ENCODE assay signal across 14 cellular contexts in genomic region chr3:66763294-66763693, GRCh38.
DNase-seq lines count a peak whose midpoint lies in the region; ATAC-seq, FAIRE-seq and TF ChIP-seq lines count a peak whose summit lies in the region.
"Had no signal": no experiment of that assay in that cellular context is flagged by ENCODE, and none has a peak within 500 bp of the region (broad histone marks: within the 10 kb centered on the region; RNA-seq: fewer than 3 reads in every experiment).

No MANE protein-coding gene starts in this region.

- ATAC-seq in lung (ENCODE audit: insufficient read depth, low FRiP score) (peak; percentile 53), GM18502 (IDR thresholded peaks at IDR 0.05; ENCODE audit: poor library complexity, unreplicated experiment) (no peak)
- no peak for ATAC-seq in activated naive CD8-positive, alpha-beta T cell treated with anti-CD3 and anti-CD28 coated beads, Interleukin-2, amount 50 U/mL, for 24 hours
- ATAC-seq: Panc1 had no signal

- no peaks in the 10 kb centered on the region for H3K4me1 ChIP-seq in lung (ENCODE audit: control insufficient read depth in 2 of 2, insufficient read depth in 2 of 2, low read length in 2 of 2)
- no peaks in the 10 kb centered on the region for H3K4me1 ChIP-seq in transverse colon
- H3K4me1 ChIP-seq: BLaER1, HAP-1 had no signal

- H3K27ac ChIP-seq in lung (ENCODE audit: low read depth in 1 of 2, low read length in 1 of 2): no peak overlapping the region
- H3K27ac ChIP-seq in transverse colon: peak overlapping the region in 1 of 4 donors; percentile 42
- H3K27ac ChIP-seq: BLaER1 had no signal

- intact Hi-C loops in transverse colon (cut with DNase I; ENCODE audit: low total_unique reads): no loop called here

- 61 to 81% methylated on average over 4 of the region's 4 CpGs for WGBS in lung, 2 donors
- 75 to 79% methylated on average over 4 of the region's 4 CpGs for WGBS in transverse colon (ENCODE audit: low coverage in 1 of 2), 2 donors

- H3K36me3 Mint-ChIP-seq in activated naive CD8-positive, alpha-beta T cell treated with anti-CD3 and anti-CD28 coated beads, Interleukin-2, amount 50 U/mL, for 24 hours (ENCODE audit: low read depth): no peaks in the 10 kb centered on the region
- H3K36me3 Mint-ChIP-seq: IgD-negative memory B cell had no signal

- no peak for TF ChIP-seq EP300 in transverse colon (IDR thresholded peaks at IDR 0.05; ENCODE audit: low read depth)

- no peaks in the 10 kb centered on the region for H3K4me1 Mint-ChIP-seq in activated naive CD8-positive, alpha-beta T cell treated with anti-CD3 and anti-CD28 coated beads, Interleukin-2, amount 50 U/mL, for 24 hours
- H3K4me1 Mint-ChIP-seq: IgD-negative memory B cell had no signal

- H3K36me3 ChIP-seq in lung (ENCODE audit: control insufficient read depth in 2 of 2, insufficient read depth in 2 of 2, low read length in 2 of 2) (no peaks in the 10 kb centered on the region), transverse colon (no peaks in the 10 kb centered on the region)
- H3K36me3 ChIP-seq: BLaER1, HAP-1 had no signal

- no peaks in the 10 kb centered on the region for H3K9me3 Mint-ChIP-seq in activated naive CD8-positive, alpha-beta T cell treated with anti-CD3 and anti-CD28 coated beads, Interleukin-2, amount 50 U/mL, for 24 hours

- no peak for TF ChIP-seq POLR2A in GM12892 (IDR thresholded peaks at IDR 0.05; ENCODE audit: low read depth, low read length)
- TF ChIP-seq POLR2A in transverse colon (IDR thresholded peaks at IDR 0.05): no peak

- TF ChIP-seq CTCF in LNCaP clone FGC (IDR thresholded peaks at IDR 0.05; ENCODE audit: control insufficient read depth, extremely low read depth, insufficient read depth): no peak
- no peak for TF ChIP-seq CTCF in choroid plexus epithelial cell (conservative IDR thresholded peaks at IDR 0.05; ENCODE audit: low read depth, low read length)
- TF ChIP-seq CTCF in lung (IDR thresholded peaks at IDR 0.05; ENCODE audit: control extremely low read depth, extremely low read depth): no peak
- TF ChIP-seq CTCF in transverse colon (IDR thresholded peaks at IDR 0.05): no peak

- no peak overlapping the region for H3K27ac Mint-ChIP-seq in activated naive CD8-positive, alpha-beta T cell treated with anti-CD3 and anti-CD28 coated beads, Interleukin-2, amount 50 U/mL, for 24 hours
- H3K27ac Mint-ChIP-seq: IgD-negative memory B cell had no signal

- DNase-seq in AG08396 (ENCODE audit: low spot score) (peak; percentile 54), LNCaP clone FGC (ENCODE audit: low read depth) (peak; percentile 93), choroid plexus epithelial cell (ENCODE audit: low read depth) (peak; percentile 39), lung (ENCODE audit: low spot score) (peak; percentile 49), GM12892 (ENCODE audit: insufficient read length) (no peak), transverse colon (no peak)
- no peak for DNase-seq in activated naive CD8-positive, alpha-beta T cell treated with anti-CD3 and anti-CD28 coated beads, Interleukin-2, amount 50 U/mL, for 24 hours
- DNase-seq: NCI-H2029 treated with DMSO at 0.1 percent for 48 hours; stimulated activated CD4-positive, alpha-beta T cell treated with anti-CD3 and anti-CD28 coated beads, Interleukin-4, amount 100 ng/mL, for 24 hours had no signal

- no peak overlapping the region for H3K4me3 Mint-ChIP-seq in activated naive CD8-positive, alpha-beta T cell treated with anti-CD3 and anti-CD28 coated beads, Interleukin-2, amount 50 U/mL, for 24 hours
- H3K4me3 Mint-ChIP-seq: IgD-negative memory B cell had no signal

- H3K27me3 ChIP-seq in lung (ENCODE audit: control insufficient read depth, insufficient read depth) (no peaks in the 10 kb centered on the region), transverse colon (no peaks in the 10 kb centered on the region)
- H3K27me3 ChIP-seq: BLaER1 had no signal

- no peak for FAIRE-seq in GM12892 (lab: Jason Lieb, UNC)

- H3K4me3 ChIP-seq in LNCaP clone FGC (ENCODE audit: low read depth, low read length): no peak overlapping the region
- no peak overlapping the region for H3K4me3 ChIP-seq in choroid plexus epithelial cell (ENCODE audit: low read depth, low read length)
- no peak overlapping the region for H3K4me3 ChIP-seq in lung
- H3K4me3 ChIP-seq in transverse colon: no peak overlapping the region
- H3K4me3 ChIP-seq: BLaER1, HAP-1 had no signal

- H3K27me3 Mint-ChIP-seq in activated naive CD8-positive, alpha-beta T cell treated with anti-CD3 and anti-CD28 coated beads, Interleukin-2, amount 50 U/mL, for 24 hours: no peaks in the 10 kb centered on the region
- H3K27me3 Mint-ChIP-seq: IgD-negative memory B cell had no signal

- peaks cover 0 to 3% of the 10 kb centered on the region in 2 donors for H3K9me3 ChIP-seq in lung (ENCODE audit: control insufficient read depth in 2 of 2, insufficient read depth in 1 of 2, low read length in 1 of 2)
- no peaks in the 10 kb centered on the region for H3K9me3 ChIP-seq in transverse colon
- H3K9me3 ChIP-seq: HAP-1 had no signal

- in situ Hi-C loops in transverse colon (cut with MboI; ENCODE audit: low pct_ligation_motif_present in 1 of 4, low pct_unique_long_range_greater_than_20kb in 1 of 4, low sequenced_read_pairs in 3 of 4): no loop called here

Comparison
In these comparisons a context has a peak if more than half of its experiments do, and no peak if none do; other contexts are left out.
1. DNase-seq: peak in AG08396 (single experiment), LNCaP clone FGC (single experiment), choroid plexus epithelial cell (single experiment) and lung (single experiment); none in activated naive CD8-positive, alpha-beta T cell treated with anti-CD3 and anti-CD28 coated beads, Interleukin-2, amount 50 U/mL, for 24 hours (single experiment), GM12892 (single experiment) and transverse colon (single experiment).